ENCODE assay signal across 8 cellular contexts in the genomic region with DNA sequence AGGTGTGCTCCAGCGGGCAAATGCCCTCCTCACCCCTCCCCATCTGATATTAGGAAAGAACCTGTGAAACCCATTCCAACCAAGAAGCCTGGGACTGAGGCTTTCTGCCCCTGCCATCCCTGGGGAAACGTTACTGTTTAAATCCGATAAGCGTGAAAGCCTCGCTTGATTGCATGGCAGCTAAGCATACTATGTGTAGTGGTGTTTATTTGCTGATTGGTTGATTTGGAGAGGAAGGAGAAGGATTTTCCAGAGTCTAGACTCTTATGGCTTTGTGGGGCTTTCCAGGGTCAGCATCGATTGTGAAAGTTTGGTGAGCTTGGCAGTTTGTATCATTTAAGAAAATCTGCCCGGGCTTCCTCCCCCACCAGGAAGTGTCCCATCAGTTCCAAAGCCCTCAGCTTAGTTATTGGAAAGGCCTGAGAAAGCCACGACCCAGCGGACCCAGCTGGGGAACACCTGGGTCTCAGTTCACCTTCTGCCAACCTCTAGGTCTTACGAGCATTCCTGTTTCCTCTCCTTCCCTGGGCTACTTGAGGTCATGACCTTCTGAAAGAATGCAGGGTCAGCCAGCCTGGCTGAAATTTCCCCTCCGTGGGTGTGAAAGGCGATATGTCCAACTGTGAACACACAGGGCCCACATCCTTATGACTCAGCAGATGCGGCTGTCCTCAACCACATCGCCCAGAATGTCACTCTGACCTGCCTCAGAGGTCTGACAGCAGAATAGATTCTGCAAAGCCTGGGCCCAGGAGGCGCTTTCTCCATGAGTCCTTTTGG.
DNase-seq lines count a peak whose midpoint lies in the region; ATAC-seq and TF ChIP-seq lines count a peak whose summit lies in the region.

No MANE protein-coding gene starts in this region.

- H3K36me3 ChIP-seq in heart right ventricle (no peaks in the 10 kb centered on the region), H7 (replicated peaks; ENCODE audit: control insufficient read depth, insufficient read depth, low read length) (no peaks in the 10 kb centered on the region)

- no peaks in the 10 kb centered on the region for H3K9me3 Mint-ChIP-seq in Calu3 (ENCODE audit: low read depth, unreplicated experiment)
- no peaks in the 10 kb centered on the region for H3K9me3 Mint-ChIP-seq in T-helper 2 cell treated with Interferon-gamma antibody and Interleukin-4, amounts not matched to agents 5 μg/mL and 100 μg/mL, for 36 hours

- H3K4me3 ChIP-seq in heart right ventricle = no peak overlapping the region
- no peak overlapping the region for H3K4me3 ChIP-seq in H7 (ENCODE audit: insufficient read depth, low read depth, low read length)

- no peaks in the 10 kb centered on the region for H3K27me3 Mint-ChIP-seq in Calu3 (ENCODE audit: unreplicated experiment)
- no peaks in the 10 kb centered on the region for H3K27me3 Mint-ChIP-seq in T-helper 2 cell treated with Interferon-gamma antibody and Interleukin-4, amounts not matched to agents 5 μg/mL and 100 μg/mL, for 36 hours (ENCODE audit: low read depth)

- peaks cover 5% of the 10 kb centered on the region for H3K36me3 Mint-ChIP-seq in Calu3 (ENCODE audit: insufficient read depth, unreplicated experiment)
- H3K36me3 Mint-ChIP-seq in T-helper 2 cell treated with Interferon-gamma antibody and Interleukin-4, amounts not matched to agents 5 μg/mL and 100 μg/mL, for 36 hours (ENCODE audit: low read depth) = no peaks in the 10 kb centered on the region

- H3K27ac Mint-ChIP-seq in Calu3 (ENCODE audit: unreplicated experiment) = peak overlapping the region; percentile 5
- peak overlapping the region; percentile 83 for H3K27ac Mint-ChIP-seq in T-helper 2 cell treated with Interferon-gamma antibody and Interleukin-4, amounts not matched to agents 5 μg/mL and 100 μg/mL, for 36 hours

- H3K4me1 Mint-ChIP-seq in Calu3 (ENCODE audit: low read depth, unreplicated experiment) = peaks cover 21% of the 10 kb centered on the region
- H3K4me1 Mint-ChIP-seq in T-helper 2 cell treated with Interferon-gamma antibody and Interleukin-4, amounts not matched to agents 5 μg/mL and 100 μg/mL, for 36 hours (ENCODE audit: low read depth) = peaks cover 63% of the 10 kb centered on the region

- 54 to 66% methylated on average over 15 of the region's 15 CpGs for WGBS in heart right ventricle, 2 donors

- no peaks in the 10 kb centered on the region for H3K9me3 ChIP-seq in heart right ventricle

- H3K27ac ChIP-seq in heart right ventricle = peak overlapping the region in 4 of 10 donors; percentile 3 to 70 (median 8)

- H3K27me3 ChIP-seq in heart right ventricle (no peaks in the 10 kb centered on the region), H7 (ENCODE audit: control insufficient read depth, insufficient read depth, low read length) (no peaks in the 10 kb centered on the region)

- no peak overlapping the region for H3K4me3 Mint-ChIP-seq in Calu3 (ENCODE audit: low read depth, unreplicated experiment)
- peak overlapping the region; percentile 25 for H3K4me3 Mint-ChIP-seq in T-helper 2 cell treated with Interferon-gamma antibody and Interleukin-4, amounts not matched to agents 5 μg/mL and 100 μg/mL, for 36 hours

- no peak for TF ChIP-seq CTCF in Calu3 (IDR thresholded peaks at IDR 0.05; ENCODE audit: unreplicated experiment)
- no peak for TF ChIP-seq CTCF in heart right ventricle (IDR thresholded peaks at IDR 0.05)

- intact Hi-C loops in Calu3 (cut with micrococcal nuclease; ENCODE audit: unreplicated experiment) = no loop called here
- intact Hi-C loops in heart right ventricle (cut with DNase I) = loop anchor here in 3 of 10 donors (5.0 to 10.0 kb wide), 3 partner anchors 148 to 292 kb away; a partner anchor contains a TSS

- BruUV-seq in Calu3 (replicated peaks; lab: Mats Ljungman, UMichigan) = no TSS peak

- peaks cover 4 to 85% (median 11%) of the 10 kb centered on the region in 9 donors for H3K4me1 ChIP-seq in heart right ventricle

- ATAC-seq in GM19372 (IDR thresholded peaks at IDR 0.05; ENCODE audit: low read depth, unreplicated experiment) (peak; percentile 73), HG03280 (IDR thresholded peaks at IDR 0.05; ENCODE audit: unreplicated experiment) (peak; percentile 77), heart right ventricle (peak in 7 of 8 donors; percentile 41 to 67 (median 57))

- CTCF ChIA-PET in Calu3 (lab: Charles Lee) = interaction anchor here (0.6 kb wide), 1 partner anchor 438 kb away, joined by 3 read pairs; no protein-coding TSS in a partner anchor

- DNase-seq in Calu3 (peak; percentile 48), heart right ventricle (no peak), H7 (no peak), NCI-H1417 (lab: John Stamatoyannopoulos, UW) (no peak)
- peak; percentile 86 for DNase-seq in T-helper 2 cell treated with Interferon-gamma antibody and Interleukin-4, amounts not matched to agents 5 μg/mL and 100 μg/mL, for 36 hours (ENCODE audit: low spot score)
- peak; percentile 66 for DNase-seq in stimulated activated CD8-positive, alpha-beta memory T cell treated with anti-CD3 and anti-CD28 coated beads, Interleukin-4, amount 100 ng/mL, for 48 hours

Comparison
In these comparisons a context has a peak if more than half of its experiments do, and no peak if none do; other contexts are left out.
1. DNase-seq: peak in Calu3 (single experiment), T-helper 2 cell treated with Interferon-gamma antibody and Interleukin-4, amounts not matched to agents 5 μg/mL and 100 μg/mL, for 36 hours (single experiment) and stimulated activated CD8-positive, alpha-beta memory T cell treated with anti-CD3 and anti-CD28 coated beads, Interleukin-4, amount 100 ng/mL, for 48 hours (single experiment); none in heart right ventricle (0 of 2), H7 (single experiment) and NCI-H1417 (0 of 3).
2. Peak in every context shown above with its lines, with median percentiles within 50 percentile points of each other: ATAC-seq.